ENCODE assay signal across 8 cellular contexts in genomic region chr11:106021181-106021966, GRCh38. TPM values are rescaled to one million over a fixed set of nuclear protein-coding genes. Genes with fewer than 3 reads are reported as not detected.
A peak's percentile ranks its signal among the peaks of the same experiment; 100 is the strongest.
DNase-seq lines count a peak whose midpoint lies in the region; ATAC-seq, FAIRE-seq and TF ChIP-seq lines count a peak whose summit lies in the region.

No MANE protein-coding gene starts in this region.

- DNase-seq in A549 (ENCODE audit: low read depth in 1 of 2, low spot score in 1 of 2) (no peak), PC-3 (peak; percentile 59), endothelial cell (ENCODE audit: low spot score) (no peak), T1000 (lab: John Stamatoyannopoulos, UW) (no peak), NCI-H2107 treated with DMSO at 0.1 percent for 48 hours (lab: John Stamatoyannopoulos, UW; ENCODE audit: unreplicated experiment) (no peak)
- no peak for DNase-seq in naive thymus-derived CD8-positive, alpha-beta T cell

- BruUV-seq in PC-3 (replicated peaks; lab: Mats Ljungman, UMichigan), result TSS peak; percentile 60

- H3K4me1 Mint-ChIP-seq in endothelial cell (ENCODE audit: unreplicated experiment), result peaks cover 17% of the 10 kb centered on the region
- H3K4me1 Mint-ChIP-seq in naive thymus-derived CD8-positive, alpha-beta T cell, result peaks cover 28 to 57% (median 54%) of the 10 kb centered on the region in 4 donors

- no peak for TF ChIP-seq EP300 in A549 (IDR thresholded peaks at IDR 0.05)

- H2AFZ ChIP-seq in PC-3 (ENCODE audit: low read length), result peak overlapping the region; percentile 88

- WGBS in A549 (ENCODE audit: missing lambda C conversion rate), result 29% methylated on average over 15 of the region's 18 CpGs

- H3K27me3 ChIP-seq in PC-3 (ENCODE audit: low read length), result no peaks in the 10 kb centered on the region

- no peaks in the 10 kb centered on the region for H3K36me3 Mint-ChIP-seq in endothelial cell (ENCODE audit: low read depth, unreplicated experiment)
- peaks cover 0 to 10% (median 3%) of the 10 kb centered on the region in 3 donors for H3K36me3 Mint-ChIP-seq in naive thymus-derived CD8-positive, alpha-beta T cell

- intact Hi-C loops in PC-3 (cut with micrococcal nuclease), result loop anchor here (5.0 kb wide), 2 partner anchors 84 to 99 kb away; no protein-coding TSS in a partner anchor

- H3K4me3 ChIP-seq in A549, result peak overlapping the region; percentile 72
- peak overlapping the region; percentile 91 for H3K4me3 ChIP-seq in PC-3 (ENCODE audit: low read length)

- H3K27ac ChIP-seq in A549, result peak overlapping the region; percentile 74 to 96
- H3K27ac ChIP-seq in PC-3 (ENCODE audit: low read length), result peak overlapping the region; percentile 9; the same call in 1 of the 2 replicates

- H3F3A ChIP-seq in PC-3 (ENCODE audit: low read length, unreplicated experiment), result no peaks in the 10 kb centered on the region

- peak overlapping the region; percentile 97 for H3K4me3 Mint-ChIP-seq in endothelial cell (ENCODE audit: unreplicated experiment)
- peak overlapping the region; percentile 90 to 98 (median 95) for H3K4me3 Mint-ChIP-seq in naive thymus-derived CD8-positive, alpha-beta T cell

- no peak overlapping the region for H3K27ac Mint-ChIP-seq in endothelial cell (ENCODE audit: unreplicated experiment)
- H3K27ac Mint-ChIP-seq in naive thymus-derived CD8-positive, alpha-beta T cell, result peak overlapping the region; percentile 72 to 95 (median 90)

- H3K9me3 ChIP-seq in A549 (no peaks in the 10 kb centered on the region), PC-3 (ENCODE audit: low read length) (no peaks in the 10 kb centered on the region)

- peaks cover 6% of the 10 kb centered on the region for H3K27me3 Mint-ChIP-seq in endothelial cell (ENCODE audit: unreplicated experiment)
- H3K27me3 Mint-ChIP-seq in naive thymus-derived CD8-positive, alpha-beta T cell, result peaks cover 0 to 2% (median 0%) of the 10 kb centered on the region in 5 donors

- CTCF ChIA-PET in A549 (lab: Yijun Ruan, JAX) (no interaction called here), PC-3 (lab: Charles Lee) (no interaction called here)

- H4K20me1 ChIP-seq in PC-3 (ENCODE audit: low read length), result no peaks in the 10 kb centered on the region

- H3K79me2 ChIP-seq in PC-3 (ENCODE audit: low read length), result peaks cover 55% of the 10 kb centered on the region

- TF ChIP-seq RAD21 in A549 (conservative IDR thresholded peaks at IDR 0.05 in 1 of 2, IDR thresholded peaks at IDR 0.05 in 1 of 2), result no peak

- no peaks in the 10 kb centered on the region for H3K9me3 Mint-ChIP-seq in endothelial cell (ENCODE audit: unreplicated experiment)
- peaks cover 0 to 2% (median 0%) of the 10 kb centered on the region in 9 donors for H3K9me3 Mint-ChIP-seq in naive thymus-derived CD8-positive, alpha-beta T cell

- H3K4me1 ChIP-seq in A549 (peaks cover 21% of the 10 kb centered on the region), PC-3 (ENCODE audit: insufficient read depth, low read length) (peaks cover 28% of the 10 kb centered on the region)

- H3K9ac ChIP-seq in PC-3 (ENCODE audit: low read length), result peak overlapping the region; percentile 74

- TF ChIP-seq POLR2A in A549 (IDR thresholded peaks at IDR 0.05; ENCODE audit: low read length), result no peak

- ATAC-seq in A549, result peak; percentile 24 to 41; a peak in 5 of 6 replicates
- peak; percentile 0 for ATAC-seq in GM18508 (IDR thresholded peaks at IDR 0.05; ENCODE audit: insufficient read depth, unreplicated experiment)
- peak; percentile 25 for ATAC-seq in HG03025 (IDR thresholded peaks at IDR 0.05; ENCODE audit: low FRiP score, unreplicated experiment)
- ATAC-seq in PC-3, result peak; percentile 14
- no peak for ATAC-seq in naive thymus-derived CD8-positive, alpha-beta T cell

- FAIRE-seq in A549 (lab: Jason Lieb, UNC), result no peak

- TF ChIP-seq CTCF in A549 (IDR thresholded peaks at IDR 0.05) (no peak), PC-3 (conservative IDR thresholded peaks at IDR 0.05; ENCODE audit: low read depth, low read length) (no peak), endothelial cell (IDR thresholded peaks at IDR 0.05; ENCODE audit: unreplicated experiment) (no peak)

- H3K36me3 ChIP-seq in PC-3 (ENCODE audit: low read depth, low read length), result 0 out of 2 replicates have a peak, but pooled peaks cover 3% of the 10 kb centered on the region

- peak overlapping the region; percentile 81 for H3K4me2 ChIP-seq in A549
- H3K4me2 ChIP-seq in PC-3 (ENCODE audit: low read length), result peak overlapping the region; percentile 83

- no peaks in the 10 kb centered on the region for H3K9me2 ChIP-seq in PC-3 (replicated peaks; ENCODE audit: low read length)

- POLR2A ChIA-PET in A549 (lab: Yijun Ruan, JAX) (no interaction called here), PC-3 (lab: Charles Lee; ENCODE audit: unreplicated experiment) (no interaction called here)
- POLR2A ChIA-PET in naive thymus-derived CD8-positive, alpha-beta T cell (lab: Charles Lee), result no interaction called here

TF ChIP-seq in A549, 52 proteins besides CTCF, POLR2A, EP300 and RAD21 (continues in another document):
- no peak for TF ChIP-seq ZFP36 (IDR thresholded peaks at IDR 0.05; ENCODE audit: borderline replicate concordance, partially characterized antibody)
- no peak for TF ChIP-seq REST (IDR thresholded peaks at IDR 0.05)
- no peak for TF ChIP-seq RFX5 (IDR thresholded peaks at IDR 0.05)
- TF ChIP-seq RNF2 (IDR thresholded peaks at IDR 0.05; ENCODE audit: borderline replicate concordance, low read depth), result no peak
- TF ChIP-seq KDM1A (IDR thresholded peaks at IDR 0.05; ENCODE audit: low read depth), result no peak
- no peak for TF ChIP-seq MAFK (IDR thresholded peaks at IDR 0.05; ENCODE audit: partially characterized antibody)
- TF ChIP-seq EHF (CRISPR knock-in tag; IDR thresholded peaks at IDR 0.05), result no peak
- TF ChIP-seq CBX8 (IDR thresholded peaks at IDR 0.05), result no peak
- no peak for TF ChIP-seq EHMT2 (IDR thresholded peaks at IDR 0.05; ENCODE audit: low read depth)
- no peak for TF ChIP-seq TP53 (CRISPR knock-in tag; IDR thresholded peaks at IDR 0.05)
- no peak for TF ChIP-seq CHD2 (IDR thresholded peaks at IDR 0.05; ENCODE audit: low read length, partially characterized antibody)
- TF ChIP-seq GATA3 (IDR thresholded peaks at IDR 0.05; ENCODE audit: borderline replicate concordance), result no peak

RNA-seq across cellular contexts. Expression of gene MSANTD4, which starts 0.7 kb away (rescaled TPM):
- polyA plus RNA-seq in A549 (2011; rRNA removed), result 10.7 and 14.2 TPM in 2 replicates
- 1.5 and 1.9 TPM in 2 replicates for polyA plus RNA-seq in A549 (2012; cell fraction: cytosol; rRNA removed)
- polyA plus RNA-seq in A549 (2012; cell fraction: nucleus; rRNA removed), result 1.1 and 1.4 TPM in 2 replicates
- polyA plus RNA-seq in A549 (2017; fragmentation: RNase III; extraction: RNeasy Plus Mini Kit Qiagen cat#74134 plus additional on column Dnase treatment), result 9.2 to 10.5 TPM (median 9.4 TPM) in 3 replicates
- polyA minus RNA-seq in A549 (2011; rRNA and poly(A)+ RNA removed), result 7.1 and 7.7 TPM in 2 replicates
- total RNA-seq in PC-3 (2014; rRNA removed), result 18.0 and 33.7 TPM in 2 replicates
- total RNA-seq in endothelial cell (ENCODE audit: unreplicated experiment), result 14.5 TPM
- total RNA-seq in naive thymus-derived CD8-positive, alpha-beta T cell, result 10 to 100 TPM; 16.8 to 18.3 TPM
- 1 to 10 TPM; 4.1 to 6.2 (median 5.1) TPM for polyA plus RNA-seq in naive thymus-derived CD8-positive, alpha-beta T cell

RNA-seq across cellular contexts. Expression of gene KBTBD3, which starts 55.8 kb away (rescaled TPM):
- polyA plus RNA-seq in A549 (2011; rRNA removed), result 6.9 and 9.4 TPM in 2 replicates
- 0.52 and 0.60 TPM in 2 replicates for polyA plus RNA-seq in A549 (2012; cell fraction: cytosol; rRNA removed)
- 0.24 TPM in 2 replicates for polyA plus RNA-seq in A549 (2012; cell fraction: nucleus; rRNA removed)
- polyA plus RNA-seq in A549 (2017; fragmentation: RNase III; extraction: RNeasy Plus Mini Kit Qiagen cat#74134 plus additional on column Dnase treatment), result 3.3 to 3.7 TPM (median 3.4 TPM) in 3 replicates
- polyA minus RNA-seq in A549 (2011; rRNA and poly(A)+ RNA removed), result 1.5 and 6.2 TPM in 2 replicates
- total RNA-seq in PC-3 (2014; rRNA removed), result 2.0 and 3.9 TPM in 2 replicates
- 3.1 TPM for total RNA-seq in endothelial cell (ENCODE audit: unreplicated experiment)
- 10 to 100 TPM; 10.5 to 13.2 TPM for total RNA-seq in naive thymus-derived CD8-positive, alpha-beta T cell
- polyA plus RNA-seq in naive thymus-derived CD8-positive, alpha-beta T cell, result 10 to 100 TPM in 1 of 3 donors, 1 to 10 TPM in 2; 5.1 to 17.5 (median 9.7) TPM

RNA-seq across cellular contexts. Expression of gene AASDHPPT, which starts 56.1 kb away (rescaled TPM):
- polyA plus RNA-seq in A549 (2011; rRNA removed), result 43.4 and 68.1 TPM in 2 replicates
- polyA plus RNA-seq in A549 (2012; cell fraction: cytosol; rRNA removed), result 22.5 and 23.5 TPM in 2 replicates
- polyA plus RNA-seq in A549 (2012; cell fraction: nucleus; rRNA removed), result 8.7 and 12.1 TPM in 2 replicates
- 39.8 to 42.6 TPM (median 40.5 TPM) in 3 replicates for polyA plus RNA-seq in A549 (2017; fragmentation: RNase III; extraction: RNeasy Plus Mini Kit Qiagen cat#74134 plus additional on column Dnase treatment)
- polyA minus RNA-seq in A549 (2011; rRNA and poly(A)+ RNA removed), result 13.2 and 15.1 TPM in 2 replicates
- 27.7 and 44.2 TPM in 2 replicates for total RNA-seq in PC-3 (2014; rRNA removed)
- 26.7 TPM for total RNA-seq in endothelial cell (ENCODE audit: unreplicated experiment)
- total RNA-seq in naive thymus-derived CD8-positive, alpha-beta T cell, result 10 to 100 TPM; 28.0 to 29.6 TPM
- polyA plus RNA-seq in naive thymus-derived CD8-positive, alpha-beta T cell, result 10 to 100 TPM; 35.5 to 48.6 (median 45.8) TPM

Comparison
In these comparisons a context has a peak if more than half of its experiments do, and no peak if none do; other contexts are left out.
1. ATAC-seq: peak in A549 (2 of 2), GM18508 (single experiment), HG03025 (single experiment) and PC-3 (single experiment); none in naive thymus-derived CD8-positive, alpha-beta T cell (0 of 2).